1 cellular context compared by ENCODE assay signal in genomic region chr6:6191476-6191875, GRCh38.
TF ChIP-seq lines count a peak whose summit lies in the region.

No MANE protein-coding gene starts in this region.

TF ChIP-seq in WTC11, 78 proteins besides CTCF, POLR2A, EP300 and RAD21 (continued from another document):
- TF ChIP-seq FOXP4 (CRISPR knock-in tag; IDR thresholded peaks at IDR 0.05), result peak; percentile 53; the same call in 1 of the 2 replicates
- TF ChIP-seq ATF1 (CRISPR knock-in tag; IDR thresholded peaks at IDR 0.05), result no peak
- no peak for TF ChIP-seq NFATC4 (CRISPR knock-in tag; IDR thresholded peaks at IDR 0.05)
- no peak for TF ChIP-seq CREB1 (CRISPR knock-in tag; IDR thresholded peaks at IDR 0.05)
- no peak for TF ChIP-seq ZNF425 (CRISPR knock-in tag; conservative IDR thresholded peaks at IDR 0.05)
- TF ChIP-seq ZNF219 (CRISPR knock-in tag; IDR thresholded peaks at IDR 0.05; ENCODE audit: borderline replicate concordance), result no peak
